In genomic region chr21:43936186-43936967, GRCh38 we compare ENCODE assay signal across 18 cellular contexts.
A peak's percentile ranks its signal among the peaks of the same experiment; 100 is the strongest.
DNase-seq lines count a peak whose midpoint lies in the region; ATAC-seq and TF ChIP-seq lines count a peak whose summit lies in the region.
"Had no signal": no experiment of that assay in that cellular context is flagged by ENCODE, and none has a peak within 500 bp of the region (broad histone marks: within the 10 kb centered on the region; RNA-seq: fewer than 3 reads in every experiment).

No MANE protein-coding gene starts in this region.

- CTCF ChIA-PET in RWPE1 (lab: Yijun Ruan, JAX), result no interaction called here

- H3K27me3 ChIP-seq in rectal smooth muscle tissue (ENCODE audit: control insufficient read depth, insufficient read depth, low read length) (no peaks in the 10 kb centered on the region), hepatocyte (no peaks in the 10 kb centered on the region)
- H3K27me3 ChIP-seq: transverse colon had no signal

- H2AFZ ChIP-seq in hepatocyte, result no peak overlapping the region

- H3K36me3 ChIP-seq in rectal smooth muscle tissue (ENCODE audit: control insufficient read depth, insufficient read depth, low read length), result no peaks in the 10 kb centered on the region
- no peaks in the 10 kb centered on the region for H3K36me3 ChIP-seq in hepatocyte (replicated peaks; ENCODE audit: insufficient read depth, low read depth)
- H3K36me3 ChIP-seq: transverse colon had no signal

- in situ Hi-C loops in GM13977 (cut with MboI; ENCODE audit: low pct_unique_long_range_greater_than_20kb, low sequenced_read_pairs, unreplicated experiment), result no loop called here

- no peak for TF ChIP-seq CTCF in AG10803 (conservative IDR thresholded peaks at IDR 0.05; ENCODE audit: low read length)
- no peak for TF ChIP-seq CTCF in RWPE1 (conservative IDR thresholded peaks at IDR 0.05; ENCODE audit: low read depth)
- TF ChIP-seq CTCF in fibroblast of the aortic adventitia (IDR thresholded peaks at IDR 0.05; ENCODE audit: insufficient read depth, low read length), result no peak
- TF ChIP-seq CTCF in GM13977 (IDR thresholded peaks at IDR 0.05; ENCODE audit: extremely low read depth, insufficient read depth, missing control alignments), result no peak
- TF ChIP-seq CTCF in hepatocyte (IDR thresholded peaks at IDR 0.05; ENCODE audit: poor library complexity), result no peak

- H3K4me1 ChIP-seq in rectal smooth muscle tissue (ENCODE audit: control insufficient read depth, insufficient read depth, low read length), result peaks cover 4% of the 10 kb centered on the region
- peaks cover 6% of the 10 kb centered on the region for H3K4me1 ChIP-seq in hepatocyte (ENCODE audit: insufficient read depth)

- H3K27ac ChIP-seq in RWPE1 (peak overlapping the region; percentile 18; the same call in 1 of the 2 replicates), rectal smooth muscle tissue (ENCODE audit: low read depth, low read length) (peak overlapping the region; percentile 57), hepatocyte (no peak overlapping the region)
- H3K27ac ChIP-seq: transverse colon had no signal

- H3K79me2 ChIP-seq in hepatocyte, result peaks cover 49% of the 10 kb centered on the region

- H3K9me2 ChIP-seq in hepatocyte (replicated peaks; ENCODE audit: insufficient read depth), result no peaks in the 10 kb centered on the region

- H3K4me3 ChIP-seq in AG10803 (ENCODE audit: low read length) (no peak overlapping the region), fibroblast of the aortic adventitia (ENCODE audit: low read depth, low read length) (no peak overlapping the region), rectal smooth muscle tissue (ENCODE audit: low read length) (no peak overlapping the region), hepatocyte (no peak overlapping the region)
- H3K4me3 ChIP-seq: smooth muscle cell, transverse colon had no signal

- H3K4me2 ChIP-seq in hepatocyte, result no peak overlapping the region
- H3K4me2 ChIP-seq: smooth muscle cell had no signal

- DNase-seq in AG10803 (ENCODE audit: low read depth) (peak; percentile 58), RWPE1 (ENCODE audit: low spot score) (no peak), fibroblast of the aortic adventitia (ENCODE audit: low read depth) (peak; percentile 66), GM13977 (ENCODE audit: low spot score) (no peak), hepatocyte (ENCODE audit: low spot score) (no peak)
- DNase-seq in activated naive CD4-positive, alpha-beta T cell treated with anti-CD3 and anti-CD28 coated beads, Interleukin-2, amount 50 U/mL, for 16 hours, result no peak
- DNase-seq: activated B cell treated with CpG ODN at 0.5 μM for 24 hours; activated naive CD8-positive, alpha-beta T cell treated with anti-CD3 and anti-CD28 coated beads, Interleukin-2, amount 10 ng/mL, durations not matched to agents 7 days and 5 days; AML-193; dermis blood vessel endothelial cell; DMS 273 treated with DMSO at 0.1 percent for 48 hours; natural killer cell; NCI-H446; OCI-M1; transverse colon had no signal

- ATAC-seq in GM18520 (IDR thresholded peaks at IDR 0.05; ENCODE audit: unreplicated experiment), result no peak
- ATAC-seq: natural killer cell had no signal

- H3K9ac ChIP-seq in rectal smooth muscle tissue (ENCODE audit: low read length), result no peak overlapping the region

- peaks cover 35% of the 10 kb centered on the region for H4K20me1 ChIP-seq in hepatocyte (ENCODE audit: insufficient read depth, poor library complexity, severe bottlenecking)

- WGBS in hepatocyte (ENCODE audit: low lambda C conversion rate, missing lambda C conversion rate), result 93% methylated on average over 25 of the region's 25 CpGs

- H3K9me3 ChIP-seq in hepatocyte (ENCODE audit: low read depth), result no peaks in the 10 kb centered on the region
- H3K9me3 ChIP-seq: transverse colon had no signal

- POLR2A ChIA-PET in RWPE1 (lab: Yijun Ruan, JAX; ENCODE audit: low non-redundant PET), result no interaction called here

Comparison
In these comparisons a context has a peak if more than half of its experiments do, and no peak if none do; other contexts are left out.
1. DNase-seq: peak in AG10803 (single experiment) and fibroblast of the aortic adventitia (single experiment); none in RWPE1 (single experiment), GM13977 (single experiment), activated naive CD4-positive, alpha-beta T cell treated with anti-CD3 and anti-CD28 coated beads, Interleukin-2, amount 50 U/mL, for 16 hours (single experiment) and hepatocyte (single experiment).